In the genomic region with DNA sequence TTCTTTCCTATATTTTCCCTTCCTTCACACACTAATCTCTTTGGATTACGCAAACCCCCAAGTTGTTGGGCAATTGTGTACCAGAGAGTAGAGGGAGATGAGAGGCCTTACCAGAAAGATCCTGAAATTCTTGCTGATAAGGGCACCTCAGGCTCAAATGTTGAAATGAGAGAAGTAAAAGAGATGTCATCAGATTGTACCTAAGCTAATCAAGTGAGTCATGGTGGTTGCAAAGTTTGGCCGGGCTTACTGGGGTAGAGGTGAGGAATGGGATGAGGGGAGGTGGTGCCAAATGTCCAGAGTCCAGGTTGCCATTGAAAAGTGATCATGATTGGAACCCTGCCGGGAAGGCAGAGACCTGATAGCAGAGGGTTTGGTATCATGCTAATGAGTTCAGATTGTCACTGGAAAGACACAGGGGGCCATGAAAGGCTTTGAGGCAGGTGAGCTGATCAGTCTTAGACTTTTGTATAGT, we compare ENCODE assay signal across 1 cellular context.
TF ChIP-seq lines count a peak whose summit lies in the region.

No MANE protein-coding gene starts in this region.

TF ChIP-seq in A549, 52 proteins besides CTCF, POLR2A, EP300 and RAD21 (continued from another document):
- no peak for TF ChIP-seq ZFP36 (IDR thresholded peaks at IDR 0.05; ENCODE audit: borderline replicate concordance, partially characterized antibody)
- no peak for TF ChIP-seq RARB (CRISPR knock-in tag; IDR thresholded peaks at IDR 0.05)
- TF ChIP-seq ZC3H11A (IDR thresholded peaks at IDR 0.05), result no peak
- no peak for TF ChIP-seq FOXS1 (CRISPR knock-in tag; IDR thresholded peaks at IDR 0.05)
- TF ChIP-seq GATA3 (IDR thresholded peaks at IDR 0.05; ENCODE audit: borderline replicate concordance), result no peak; the same call in 1 of the 2 replicates
- TF ChIP-seq, protein P1, sequence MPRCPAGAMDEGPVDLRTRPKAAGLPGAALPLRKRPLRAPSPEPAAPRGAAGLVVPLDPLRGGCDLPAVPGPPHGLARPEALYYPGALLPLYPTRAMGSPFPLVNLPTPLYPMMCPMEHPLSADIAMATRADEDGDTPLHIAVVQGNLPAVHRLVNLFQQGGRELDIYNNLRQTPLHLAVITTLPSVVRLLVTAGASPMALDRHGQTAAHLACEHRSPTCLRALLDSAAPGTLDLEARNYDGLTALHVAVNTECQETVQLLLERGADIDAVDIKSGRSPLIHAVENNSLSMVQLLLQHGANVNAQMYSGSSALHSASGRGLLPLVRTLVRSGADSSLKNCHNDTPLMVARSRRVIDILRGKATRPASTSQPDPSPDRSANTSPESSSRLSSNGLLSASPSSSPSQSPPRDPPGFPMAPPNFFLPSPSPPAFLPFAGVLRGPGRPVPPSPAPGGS (IDR thresholded peaks at IDR 0.05), result peak; percentile 81; the same call in 1 of the 3 replicates
- no peak for TF ChIP-seq RCOR1 (IDR thresholded peaks at IDR 0.05; ENCODE audit: low read depth, low read length)
- TF ChIP-seq KDM5A (IDR thresholded peaks at IDR 0.05), result no peak
- TF ChIP-seq RFX5 (IDR thresholded peaks at IDR 0.05), result no peak
- TF ChIP-seq MAZ (IDR thresholded peaks at IDR 0.05; ENCODE audit: borderline replicate concordance, low read depth, low read length), result no peak
- TF ChIP-seq, protein P2, sequence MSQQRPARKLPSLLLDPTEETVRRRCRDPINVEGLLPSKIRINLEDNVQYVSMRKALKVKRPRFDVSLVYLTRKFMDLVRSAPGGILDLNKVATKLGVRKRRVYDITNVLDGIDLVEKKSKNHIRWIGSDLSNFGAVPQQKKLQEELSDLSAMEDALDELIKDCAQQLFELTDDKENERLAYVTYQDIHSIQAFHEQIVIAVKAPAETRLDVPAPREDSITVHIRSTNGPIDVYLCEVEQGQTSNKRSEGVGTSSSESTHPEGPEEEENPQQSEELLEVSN (IDR thresholded peaks at IDR 0.05; ENCODE audit: borderline replicate concordance, low read depth), result no peak
- peak; percentile 89 for TF ChIP-seq JUNB (IDR thresholded peaks at IDR 0.05)
- TF ChIP-seq MYC (IDR thresholded peaks at IDR 0.05; ENCODE audit: borderline replicate concordance, low read length), result no peak
- TF ChIP-seq, protein P3, sequence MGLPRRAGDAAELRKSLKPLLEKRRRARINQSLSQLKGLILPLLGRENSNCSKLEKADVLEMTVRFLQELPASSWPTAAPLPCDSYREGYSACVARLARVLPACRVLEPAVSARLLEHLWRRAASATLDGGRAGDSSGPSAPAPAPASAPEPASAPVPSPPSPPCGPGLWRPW (IDR thresholded peaks at IDR 0.05), result peak; percentile 95
- no peak for TF ChIP-seq HOXB5 (CRISPR knock-in tag; IDR thresholded peaks at IDR 0.05)
- TF ChIP-seq CBX8 (IDR thresholded peaks at IDR 0.05), result no peak
